8 cellular contexts compared by ENCODE assay signal in genomic region chr4:42150653-42151567, GRCh38. TPM values are rescaled to one million over a fixed set of nuclear protein-coding genes. Genes with fewer than 3 reads are reported as not detected.
DNase-seq lines count a peak whose midpoint lies in the region; ATAC-seq, FAIRE-seq and TF ChIP-seq lines count a peak whose summit lies in the region.

No MANE protein-coding gene starts in this region.

- H3K4me3 ChIP-seq in A673 (ENCODE audit: low read depth, low read length, poor library complexity, severe bottlenecking) (peak overlapping the region; percentile 50), SK-N-MC (peak overlapping the region; percentile 77), iPS-18c (ENCODE audit: insufficient read depth, low read depth, low read length) (peak overlapping the region; percentile 77), thymus (ENCODE audit: low read length) (peak overlapping the region; percentile 63)

- POLR2A ChIA-PET in A673 (lab: Charles Lee; ENCODE audit: low non-redundant PET), result no interaction called here

- H3K27ac ChIP-seq in A673 (ENCODE audit: low read depth, low read length, poor library complexity, severe bottlenecking) (no peak overlapping the region), SK-N-MC (no peak overlapping the region), thymus (ENCODE audit: low read depth) (no peak overlapping the region)

- H3K27me3 ChIP-seq in A673 (replicated peaks; ENCODE audit: insufficient read depth, low read depth, low read length, poor library complexity) (peaks cover 98% of the 10 kb centered on the region), thymus (ENCODE audit: control insufficient read depth, insufficient read depth) (peaks cover 26% of the 10 kb centered on the region)

- DNase-seq in A673 (ENCODE audit: low spot score) (no peak), GM18507 (ENCODE audit: extremely low spot score, insufficient read length, low read depth) (no peak), SK-N-MC (ENCODE audit: low read depth, low spot score) (no peak), mesenteric fat pad (ENCODE audit: low spot score) (no peak), GDM1 (lab: John Stamatoyannopoulos, UW) (no peak)

- H3K36me3 ChIP-seq in A673 (ENCODE audit: insufficient read depth, low read length, poor library complexity, severe bottlenecking) (no peaks in the 10 kb centered on the region), SK-N-MC (ENCODE audit: insufficient read depth, low read length) (no peaks in the 10 kb centered on the region), thymus (ENCODE audit: control insufficient read depth, insufficient read depth) (no peaks in the 10 kb centered on the region)

- H3K4me1 ChIP-seq in A673 (ENCODE audit: insufficient read depth, low read length, poor library complexity, severe bottlenecking) (peaks cover 12% of the 10 kb centered on the region), thymus (ENCODE audit: control insufficient read depth, insufficient read depth, low read length) (peaks cover 13% of the 10 kb centered on the region)

- 10% methylated on average over 89 of the region's 89 CpGs for WGBS in thymus

- no TSS peak for BruUV-seq in A673 (replicated peaks; lab: Mats Ljungman, UMichigan)

- H3K9ac ChIP-seq in SK-N-MC (ENCODE audit: insufficient read length), result no peak overlapping the region

- CTCF ChIA-PET in A673 (lab: Charles Lee), result no interaction called here

- intact Hi-C loops in A673 (cut with micrococcal nuclease; ENCODE audit: unreplicated experiment), result no loop called here

- ATAC-seq in HG02885 (IDR thresholded peaks at IDR 0.05; ENCODE audit: poor library complexity, unreplicated experiment), result peak; percentile 35

- peak; percentile 81 for FAIRE-seq in GM18507 (lab: Jason Lieb, UNC)

- no peaks in the 10 kb centered on the region for H3K9me3 ChIP-seq in A673 (ENCODE audit: low read depth, low read length, poor library complexity, severe bottlenecking)
- H3K9me3 ChIP-seq in SK-N-MC (ENCODE audit: low read depth, low read length), result no peaks in the 10 kb centered on the region
- no peaks in the 10 kb centered on the region for H3K9me3 ChIP-seq in iPS-18c (ENCODE audit: control insufficient read depth, insufficient read depth, low read length)
- H3K9me3 ChIP-seq in thymus (ENCODE audit: control insufficient read depth), result no peaks in the 10 kb centered on the region

- no peak for TF ChIP-seq CTCF in A673 (conservative IDR thresholded peaks at IDR 0.05; ENCODE audit: low read depth, low read length)

RNA-seq across cellular contexts. Expression of gene BEND4, which starts 1.5 kb away (rescaled TPM):
- 0.13 and 0.31 TPM in 2 replicates for total RNA-seq in A673 (2021)
- polyA plus RNA-seq in thymus, result 0.23 TPM
- not detected for total RNA-seq in mesenteric fat pad
